Comparison of ENCODE assay signal across 8 cellular contexts in genomic region chr6:29976253-29976587, GRCh38. TPM values are rescaled to one million over a fixed set of nuclear protein-coding genes. Genes with fewer than 3 reads are reported as not detected.
DNase-seq lines count a peak whose midpoint lies in the region; ATAC-seq, FAIRE-seq and TF ChIP-seq lines count a peak whose summit lies in the region.

No MANE protein-coding gene starts in this region.

- H3K36me3 ChIP-seq in ascending aorta (no peaks in the 10 kb centered on the region), liver (ENCODE audit: control insufficient read depth in 4 of 4, insufficient read depth in 3 of 4, low read depth in 1 of 4, low read length in 3 of 4) (no peaks in the 10 kb centered on the region), thoracic aorta (no peaks in the 10 kb centered on the region)

- H3K9me3 ChIP-seq in ascending aorta (no peaks in the 10 kb centered on the region), liver (ENCODE audit: control insufficient read depth in 4 of 4, low read length in 3 of 4) (no peaks in the 10 kb centered on the region), thoracic aorta (no peaks in the 10 kb centered on the region)

- no peaks in the 10 kb centered on the region for H3K9me3 Mint-ChIP-seq in activated CD8-positive, alpha-beta memory T cell treated with anti-CD3 and anti-CD28 coated beads, Interleukin-2, amount 10 ng/mL, durations not matched to agents 7 days and 5 days (ENCODE audit: low read depth)

- WGBS in liver, result 24% methylated on average over 8 of the region's 8 CpGs

- no peak for FAIRE-seq in RCC 7860 (lab: Jason Lieb, UNC)

- H3K4me1 ChIP-seq in ascending aorta, result peaks cover 0 to 12% of the 10 kb centered on the region in 2 donors
- H3K4me1 ChIP-seq in liver (ENCODE audit: control insufficient read depth in 4 of 4, insufficient read depth in 4 of 4, low read length in 3 of 4), result peaks cover 4 to 22% (median 12%) of the 10 kb centered on the region in 4 donors
- peaks cover 6 to 16% of the 10 kb centered on the region in 2 donors for H3K4me1 ChIP-seq in thoracic aorta (ENCODE audit: control insufficient read depth in 1 of 2, low read depth in 2 of 2)

- H3K27me3 Mint-ChIP-seq in activated CD8-positive, alpha-beta memory T cell treated with anti-CD3 and anti-CD28 coated beads, Interleukin-2, amount 10 ng/mL, durations not matched to agents 7 days and 5 days, result peaks cover 64% of the 10 kb centered on the region

- TF ChIP-seq CTCF in ascending aorta (IDR thresholded peaks at IDR 0.05), result no peak
- TF ChIP-seq CTCF in liver (IDR thresholded peaks at IDR 0.05; ENCODE audit: low read depth, low read length, missing input control), result no peak
- no peak for TF ChIP-seq CTCF in thoracic aorta (IDR thresholded peaks at IDR 0.05)

- H3K9ac ChIP-seq in liver (ENCODE audit: low read depth in 1 of 2, low read length in 2 of 2), result peak overlapping the region; percentile 39 to 87

- H3K27ac ChIP-seq in ascending aorta, result peak overlapping the region; percentile 91 to 96
- H3K27ac ChIP-seq in liver (ENCODE audit: low read depth in 1 of 2, low read length in 2 of 2), result peak overlapping the region; percentile 93 to 99
- peak overlapping the region; percentile 96 to 98 for H3K27ac ChIP-seq in thoracic aorta

- no peak for TF ChIP-seq RAD21 in liver (IDR thresholded peaks at IDR 0.05)

- H3K4me3 Mint-ChIP-seq in activated CD8-positive, alpha-beta memory T cell treated with anti-CD3 and anti-CD28 coated beads, Interleukin-2, amount 10 ng/mL, durations not matched to agents 7 days and 5 days, result peak overlapping the region; percentile 74

- DNase-seq in activated CD8-positive, alpha-beta memory T cell treated with anti-CD3 and anti-CD28 coated beads, Interleukin-2, amount 10 ng/mL, durations not matched to agents 7 days and 5 days, result no peak
- no peak for DNase-seq in activated CD8-positive, alpha-beta memory T cell treated with anti-CD3 and anti-CD28 coated beads, Interleukin-2, amount 50 U/mL, for 4 hours
- DNase-seq in ascending aorta (ENCODE audit: low spot score in 2 of 2) (no peak), thoracic aorta (ENCODE audit: low spot score) (no peak), cerebellar cortex (ENCODE audit: low spot score) (no peak), RCC 7860 (ENCODE audit: low spot score) (no peak)

- H3K27ac Mint-ChIP-seq in activated CD8-positive, alpha-beta memory T cell treated with anti-CD3 and anti-CD28 coated beads, Interleukin-2, amount 10 ng/mL, durations not matched to agents 7 days and 5 days, result peak overlapping the region; percentile 18

- H3K36me3 Mint-ChIP-seq in activated CD8-positive, alpha-beta memory T cell treated with anti-CD3 and anti-CD28 coated beads, Interleukin-2, amount 10 ng/mL, durations not matched to agents 7 days and 5 days, result peaks cover 2% of the 10 kb centered on the region

- intact Hi-C loops in ascending aorta (cut with DNase I), result loop anchor here (1.0 to 10.0 kb wide), 5 partner anchors 49 to 1519 kb away; partner anchors contain the start of genes GABBR1 and MICB

- no peak for ATAC-seq in activated CD8-positive, alpha-beta memory T cell treated with anti-CD3 and anti-CD28 coated beads, Interleukin-2, amount 10 ng/mL, durations not matched to agents 7 days and 5 days
- ATAC-seq in thoracic aorta (ENCODE audit: insufficient number of reproducible peaks, low FRiP score, low read depth) (peak; percentile 67), HG02610 (IDR thresholded peaks at IDR 0.05; ENCODE audit: unreplicated experiment) (no peak)

- CTCF ChIA-PET in activated CD8-positive, alpha-beta memory T cell treated with anti-CD3 and anti-CD28 coated beads, Interleukin-2, amount 10 ng/mL, durations not matched to agents 7 days and 5 days (lab: Charles Lee), result interaction anchor here (0.7 to 2.4 kb wide), 10 partner anchors 9 to 155 kb away, joined by 3 to 9 read pairs (median 4); no protein-coding TSS in a partner anchor

- H3K27me3 ChIP-seq in ascending aorta, result no peaks in the 10 kb centered on the region
- no peaks in the 10 kb centered on the region for H3K27me3 ChIP-seq in liver (ENCODE audit: control insufficient read depth in 4 of 4, insufficient read depth in 4 of 4, low read length in 3 of 4)
- H3K27me3 ChIP-seq in thoracic aorta (replicated peaks; ENCODE audit: insufficient read depth), result no peaks in the 10 kb centered on the region

- peaks cover 46% of the 10 kb centered on the region for H3K4me1 Mint-ChIP-seq in activated CD8-positive, alpha-beta memory T cell treated with anti-CD3 and anti-CD28 coated beads, Interleukin-2, amount 10 ng/mL, durations not matched to agents 7 days and 5 days

- H3K4me3 ChIP-seq in ascending aorta (peak overlapping the region; percentile 46 to 61), liver (ENCODE audit: low read depth in 1 of 3, low read length in 3 of 3) (peak overlapping the region; percentile 44 to 67 (median 61)), thoracic aorta (peak overlapping the region; percentile 90)

TF ChIP-seq in liver, 16 proteins besides CTCF, POLR2A, EP300 and RAD21:
- TF ChIP-seq JUND (IDR thresholded peaks at IDR 0.05), result no peak
- TF ChIP-seq ATF3 (IDR thresholded peaks at IDR 0.05), result no peak
- no peak for TF ChIP-seq TAF1 (conservative IDR thresholded peaks at IDR 0.05)
- TF ChIP-seq GABPA (IDR thresholded peaks at IDR 0.05 in 1 of 2, conservative IDR thresholded peaks at IDR 0.05 in 1 of 2), result no peak
- no peak for TF ChIP-seq HNF4A (conservative IDR thresholded peaks at IDR 0.05)
- TF ChIP-seq YY1 (IDR thresholded peaks at IDR 0.05), result no peak
- no peak for TF ChIP-seq SP1 (IDR thresholded peaks at IDR 0.05)
- no peak for TF ChIP-seq FOXA1 (IDR thresholded peaks at IDR 0.05)
- TF ChIP-seq MAX (IDR thresholded peaks at IDR 0.05), result no peak
TF ChIP-seq in liver: peak in this region for 0.

RNA-seq across cellular contexts. Expression of gene HLA-A, which starts 33.9 kb away (rescaled TPM):
- total RNA-seq in activated CD8-positive, alpha-beta memory T cell treated with anti-CD3 and anti-CD28 coated beads, Interleukin-2, amount 10 ng/mL, durations not matched to agents 7 days and 5 days, result 1,000 to 10,000 TPM; 1,622 to 2,021 TPM
- total RNA-seq in ascending aorta (1,099 TPM), liver (100 to 1,000 TPM; 145 to 191 TPM), thoracic aorta (100 to 1,000 TPM; 525 to 870 TPM)
- 100 to 1,000 TPM; 256 to 321 TPM for polyA plus RNA-seq in liver
